ENCODE assay signal across 32 cellular contexts in the genomic region with DNA sequence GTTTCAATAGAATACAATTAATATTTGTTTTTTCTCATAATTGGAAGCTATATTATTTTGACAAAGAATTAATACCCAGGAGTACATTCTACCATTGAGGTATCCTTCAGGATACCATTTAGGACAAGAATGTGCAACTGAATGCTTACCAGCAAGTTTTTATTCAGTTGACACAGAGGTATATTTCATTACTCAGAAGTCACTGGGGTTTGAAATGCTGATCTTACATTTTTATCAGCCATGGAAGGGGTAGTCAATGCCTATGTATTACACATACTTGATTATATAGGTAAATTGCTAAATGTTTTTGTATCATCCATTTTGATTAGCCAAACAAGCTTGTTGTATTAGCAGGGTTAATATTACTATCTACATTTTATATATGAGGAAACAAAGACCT. TPM values are rescaled to one million over a fixed set of nuclear protein-coding genes. Genes with fewer than 3 reads are reported as not detected.
"Had no signal": no experiment of that assay in that cellular context is flagged by ENCODE, and none has a peak within 500 bp of the region (broad histone marks: within the 10 kb centered on the region; RNA-seq: fewer than 3 reads in every experiment).

No MANE protein-coding gene starts in this region.

- H3K27me3 ChIP-seq: colonic mucosa, dorsolateral prefrontal cortex, esophagus muscularis mucosa, esophagus squamous epithelium, gastrocnemius medialis, gastroesophageal sphincter, heart left ventricle had no signal

- H3K27ac ChIP-seq: colonic mucosa, coronary artery, dorsolateral prefrontal cortex, epithelial cell of prostate, esophagus muscularis mucosa, esophagus squamous epithelium, foreskin keratinocyte, gastrocnemius medialis, gastroesophageal sphincter, heart left ventricle, heart right ventricle had no signal

- H3K4me1 ChIP-seq: colonic mucosa, esophagus muscularis mucosa, esophagus squamous epithelium, foreskin keratinocyte, gastrocnemius medialis, gastroesophageal sphincter, heart left ventricle, heart right ventricle had no signal

- H3K4me3 ChIP-seq: colonic mucosa, coronary artery, dorsolateral prefrontal cortex, esophagus muscularis mucosa, esophagus squamous epithelium, gastrocnemius medialis, gastroesophageal sphincter, heart left ventricle, heart right ventricle had no signal

- FAIRE-seq: colon, endometrium, endothelial cell of umbilical vein, frontal cortex had no signal

- H3K36me3 ChIP-seq: colonic mucosa, esophagus muscularis mucosa, esophagus squamous epithelium, gastrocnemius medialis, gastroesophageal sphincter, heart left ventricle, heart right ventricle had no signal

- ATAC-seq: effector memory CD8-positive, alpha-beta T cell; esophagus mucosa; foreskin keratinocyte; gastrocnemius medialis; gastroesophageal sphincter; heart left ventricle; heart right ventricle had no signal

- H3K9me3 ChIP-seq: colonic mucosa, esophagus muscularis mucosa, esophagus squamous epithelium, gastrocnemius medialis, gastroesophageal sphincter, heart left ventricle had no signal

- DNase-seq: colonic mucosa; cortex of kidney; dermis blood vessel endothelial cell; dorsolateral prefrontal cortex; effector CD4-positive, alpha-beta T cell; effector CD8-positive, alpha-beta T cell; effector memory CD4-positive, alpha-beta T cell; effector memory CD8-positive, alpha-beta T cell; endodermal cell; erythroblast; esophagus squamous epithelium; foreskin fibroblast; foreskin keratinocyte; foreskin melanocyte; gastrocnemius medialis; glutamatergic neuron; head of caudate nucleus; heart left ventricle; heart right ventricle had no signal

RNA-seq across cellular contexts. Expression of a gene that starts 48.0 kb away (rescaled TPM):
- total RNA-seq: colonic mucosa, dermis blood vessel endothelial cell, dermis microvascular lymphatic vessel endothelial cell, endodermal cell, endothelial cell of umbilical vein, esophagus mucosa, esophagus muscularis mucosa, esophagus squamous epithelium, fibroblast of villous mesenchyme, foreskin keratinocyte, frontal cortex, gastrocnemius medialis, glomerular endothelial cell, heart left ventricle, heart right ventricle had no signal
- polyA plus RNA-seq: endothelial cell of umbilical vein, esophagus, foreskin keratinocyte, heart left ventricle, heart right ventricle had no signal
